Comparison of ENCODE assay signal across 16 cellular contexts in the genomic region with DNA sequence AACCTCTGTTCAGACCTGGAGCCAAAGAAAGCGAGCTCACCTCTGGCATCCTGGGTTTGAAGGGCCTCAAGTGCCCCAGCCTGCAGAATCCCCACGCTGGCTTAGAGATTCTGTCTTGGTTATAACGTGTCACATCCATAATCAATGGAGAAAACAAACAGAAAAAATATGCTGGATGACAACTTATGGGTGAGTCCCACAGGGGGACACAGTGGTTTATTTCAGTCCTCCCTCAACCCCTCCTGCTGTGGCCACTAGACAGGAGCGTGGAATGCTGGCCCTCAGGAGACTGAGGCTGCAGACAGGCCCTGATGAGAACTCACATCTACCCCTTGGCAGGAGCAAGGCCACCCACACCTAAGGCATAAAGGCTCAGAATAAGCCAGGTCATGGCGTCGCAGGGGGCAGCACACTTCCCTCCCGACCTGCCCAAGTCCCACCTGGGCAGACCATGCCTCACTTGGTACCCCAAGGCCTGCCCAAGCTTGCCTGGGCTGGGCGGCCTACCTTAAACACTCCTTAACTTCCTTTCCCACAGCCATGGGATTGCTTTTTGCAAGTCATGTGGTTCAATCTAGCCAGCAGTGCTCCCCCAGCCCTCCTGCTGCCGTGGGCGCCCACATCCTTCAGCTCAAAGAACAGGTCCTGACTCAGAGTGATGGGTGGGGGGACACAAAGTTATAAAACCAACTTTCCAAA. TPM values are rescaled to one million over a fixed set of nuclear protein-coding genes. Genes with fewer than 3 reads are reported as not detected.
DNase-seq lines count a peak whose midpoint lies in the region; ATAC-seq and TF ChIP-seq lines count a peak whose summit lies in the region.
"Had no signal": no experiment of that assay in that cellular context is flagged by ENCODE, and none has a peak within 500 bp of the region (broad histone marks: within the 10 kb centered on the region; RNA-seq: fewer than 3 reads in every experiment).

No MANE protein-coding gene starts in this region.

- H4K8ac ChIP-seq in mesenchymal stem cell (ENCODE audit: low read length): peak overlapping the region; percentile 24

- no peak overlapping the region for H3K23ac ChIP-seq in mesenchymal stem cell (ENCODE audit: low read length in 2 of 2)

- peaks cover 50% of the 10 kb centered on the region for H3K79me1 ChIP-seq in mesenchymal stem cell (replicated peaks; ENCODE audit: low read length, poor library complexity, severe bottlenecking)

- H3K18ac ChIP-seq in mesenchymal stem cell (ENCODE audit: low read depth in 1 of 2, low read length in 2 of 2): peak overlapping the region; percentile 10 to 61

- ATAC-seq in GM23338: no peak
- ATAC-seq in foreskin keratinocyte: no peak
- ATAC-seq in GM18517 (IDR thresholded peaks at IDR 0.05; ENCODE audit: unreplicated experiment): no peak

- peak overlapping the region in 1 of 2 experiments; percentile 73 for H3K14ac ChIP-seq in mesenchymal stem cell (ENCODE audit: low read length in 2 of 2)

- H3K79me2 ChIP-seq in GM23338 (replicated peaks; ENCODE audit: insufficient read depth): peaks cover 33% of the 10 kb centered on the region

- H3K27me3 Mint-ChIP-seq in CD4-positive, alpha-beta memory T cell: no peaks in the 10 kb centered on the region
- H3K27me3 Mint-ChIP-seq in GM23338 (ENCODE audit: insufficient read depth, low read depth, poor library complexity): peaks cover 24% of the 10 kb centered on the region
- H3K27me3 Mint-ChIP-seq in activated naive CD8-positive, alpha-beta T cell: no peaks in the 10 kb centered on the region

- no peak overlapping the region for H3K4me2 ChIP-seq in GM23338
- H3K4me2 ChIP-seq in mesenchymal stem cell (ENCODE audit: low read length, poor library complexity, severe bottlenecking): no peak overlapping the region
- H3K4me2 ChIP-seq: neural progenitor cell had no signal

- peaks cover 15% of the 10 kb centered on the region for H4K20me1 ChIP-seq in GM23338 (replicated peaks; ENCODE audit: insufficient read depth)

- peak overlapping the region in 1 of 2 experiments; percentile 50 for H2BK12ac ChIP-seq in mesenchymal stem cell (ENCODE audit: low read length in 2 of 2)

- H3F3A ChIP-seq in GM23338 (replicated peaks; ENCODE audit: low read depth): no peaks in the 10 kb centered on the region

- H3K4me1 ChIP-seq in CD4-positive, alpha-beta memory T cell (ENCODE audit: insufficient read depth, low read length): peaks cover 16% of the 10 kb centered on the region
- H3K4me1 ChIP-seq in GM23338 (ENCODE audit: insufficient read depth) (no peaks in the 10 kb centered on the region; the same call in 1 of the 2 replicates), mesenchymal stem cell (ENCODE audit: control insufficient read depth, insufficient read depth, low read depth, low read length) (peaks cover 21% of the 10 kb centered on the region), foreskin keratinocyte (peaks cover 16% of the 10 kb centered on the region)

- H3K27me3 ChIP-seq in CD4-positive, alpha-beta memory T cell (ENCODE audit: insufficient read depth, low read length): no peaks in the 10 kb centered on the region
- no peaks in the 10 kb centered on the region for H3K27me3 ChIP-seq in GM23338 (ENCODE audit: insufficient read depth)
- no peaks in the 10 kb centered on the region for H3K27me3 ChIP-seq in mesenchymal stem cell (ENCODE audit: control insufficient read depth in 1 of 2, insufficient read depth in 1 of 2, low read length in 2 of 2)
- H3K27me3 ChIP-seq in foreskin keratinocyte: no peaks in the 10 kb centered on the region
- H3K27me3 ChIP-seq: neural progenitor cell had no signal

- peak overlapping the region in 6 of 7 donors; percentile 68 to 85 (median 80) for H3K27ac Mint-ChIP-seq in CD4-positive, alpha-beta memory T cell
- peak overlapping the region; percentile 62; the same call in 1 of the 2 replicates for H3K27ac Mint-ChIP-seq in GM23338
- peak overlapping the region; percentile 77 for H3K27ac Mint-ChIP-seq in activated naive CD8-positive, alpha-beta T cell

- TF ChIP-seq CTCF in GM23338 (conservative IDR thresholded peaks at IDR 0.05; ENCODE audit: low read depth in 2 of 2) (no peak), foreskin keratinocyte (conservative IDR thresholded peaks at IDR 0.05) (no peak)

- 92% methylated on average over 10 of the region's 10 CpGs for WGBS in mesenchymal stem cell

- H2BK120ac ChIP-seq in mesenchymal stem cell (ENCODE audit: low read depth, low read length): no peak overlapping the region

- peaks cover 63 to 78% of the 10 kb centered on the region in 2 donors for H3K36me3 Mint-ChIP-seq in CD4-positive, alpha-beta memory T cell
- peaks cover 22% of the 10 kb centered on the region for H3K36me3 Mint-ChIP-seq in GM23338 (ENCODE audit: low read depth)
- H3K36me3 Mint-ChIP-seq in activated naive CD8-positive, alpha-beta T cell: peaks cover 26% of the 10 kb centered on the region

- H2AFZ ChIP-seq in GM23338 (no peak overlapping the region), mesenchymal stem cell (ENCODE audit: low read depth, low read length) (no peak overlapping the region)
- H2AFZ ChIP-seq: neural progenitor cell had no signal

- no peak for DNase-seq in CD4-positive, alpha-beta memory T cell
- DNase-seq in GM23338 (ENCODE audit: low spot score) (no peak), mesenchymal stem cell (no peak), foreskin keratinocyte (no peak), NCI-H187 treated with DMSO at 0.1 percent for 48 hours (lab: John Stamatoyannopoulos, UW) (no peak), AML-193 (lab: John Stamatoyannopoulos, UW) (no peak)
- DNase-seq: amygdala; NCI-H774; stimulated activated CD4-positive, alpha-beta T cell treated with anti-CD3 and anti-CD28 coated beads, Interleukin-1b, Interleukin-23, amount 100 ng/mL, for 48 hours had no signal

- H3K4ac ChIP-seq in mesenchymal stem cell (ENCODE audit: low read depth in 1 of 2, low read length in 2 of 2): peak overlapping the region; percentile 3 to 45

- H4K91ac ChIP-seq in mesenchymal stem cell (ENCODE audit: low read length): peak overlapping the region; percentile 44

- no peaks in the 10 kb centered on the region for H3K9me3 ChIP-seq in CD4-positive, alpha-beta memory T cell (ENCODE audit: control insufficient read depth in 1 of 2, low read length in 2 of 2)
- H3K9me3 ChIP-seq in mesenchymal stem cell (ENCODE audit: control insufficient read depth, low read length): no peaks in the 10 kb centered on the region

- H3K9me2 ChIP-seq in GM23338 (ENCODE audit: insufficient read depth): no peaks in the 10 kb centered on the region

- no peak overlapping the region for H3K9ac ChIP-seq in mesenchymal stem cell (ENCODE audit: low read length)
- H3K9ac ChIP-seq: neural progenitor cell had no signal

- no peak overlapping the region for H2BK5ac ChIP-seq in mesenchymal stem cell (ENCODE audit: low read depth, low read length, poor library complexity, severe bottlenecking)

- CTCF ChIA-PET in CD4-positive, alpha-beta memory T cell (lab: Charles Lee; ENCODE audit: partially characterized antibody): interaction anchor here (1.1 kb wide), 1 partner anchor 14 kb away, joined by 3 read pairs; no protein-coding TSS in a partner anchor

- H3K27ac ChIP-seq in CD4-positive, alpha-beta memory T cell (ENCODE audit: low read depth, low read length): no peak overlapping the region
- H3K27ac ChIP-seq in GM23338 (ENCODE audit: low read depth): no peak overlapping the region
- no peak overlapping the region for H3K27ac ChIP-seq in mesenchymal stem cell (ENCODE audit: low read length, poor library complexity, severe bottlenecking)
- H3K27ac ChIP-seq in foreskin keratinocyte: no peak overlapping the region
- H3K27ac ChIP-seq: neural progenitor cell, VCaP had no signal

- H3K4me1 Mint-ChIP-seq in CD4-positive, alpha-beta memory T cell: peaks cover 19 to 33% (median 26%) of the 10 kb centered on the region in 4 donors
- H3K4me1 Mint-ChIP-seq in GM23338: peaks cover 18% of the 10 kb centered on the region
- H3K4me1 Mint-ChIP-seq in activated naive CD8-positive, alpha-beta T cell (ENCODE audit: low read depth): peaks cover 35% of the 10 kb centered on the region

- intact Hi-C loops in CD4-positive, alpha-beta memory T cell (cut with micrococcal nuclease): no loop called here

- POLR2A ChIA-PET in CD4-positive, alpha-beta memory T cell (lab: Charles Lee; ENCODE audit: partially characterized antibody): no interaction called here

- no peak overlapping the region for H3K4me3 Mint-ChIP-seq in CD4-positive, alpha-beta memory T cell
- H3K4me3 Mint-ChIP-seq in GM23338: no peak overlapping the region
- no peak overlapping the region for H3K4me3 Mint-ChIP-seq in activated naive CD8-positive, alpha-beta T cell
- H3K4me3 Mint-ChIP-seq: CD14-positive monocyte, neural progenitor cell had no signal

- H2BK15ac ChIP-seq in mesenchymal stem cell (ENCODE audit: low read depth, poor library complexity, severe bottlenecking): no peak overlapping the region

- H3K9me3 Mint-ChIP-seq in CD4-positive, alpha-beta memory T cell: peaks cover 0 to 13% (median 2%) of the 10 kb centered on the region in 8 donors
- H3K9me3 Mint-ChIP-seq in GM23338: no peaks in the 10 kb centered on the region
- H3K9me3 Mint-ChIP-seq in activated naive CD8-positive, alpha-beta T cell (ENCODE audit: low read depth): no peaks in the 10 kb centered on the region

- H2AK5ac ChIP-seq in mesenchymal stem cell (ENCODE audit: low read length, severe bottlenecking): no peak overlapping the region

- peaks cover 8% of the 10 kb centered on the region for H3K36me3 ChIP-seq in CD4-positive, alpha-beta memory T cell (ENCODE audit: insufficient read depth, low read length)
- H3K36me3 ChIP-seq in GM23338 (ENCODE audit: insufficient read depth): no peaks in the 10 kb centered on the region
- H3K36me3 ChIP-seq in mesenchymal stem cell (ENCODE audit: control insufficient read depth in 1 of 2, insufficient read depth in 2 of 2, low read depth in 1 of 2, low read length in 2 of 2): peaks cover 50 to 62% of the 10 kb centered on the region in 2 experiments
- H3K36me3 ChIP-seq: neural progenitor cell had no signal

- H3K4me3 ChIP-seq in CD4-positive, alpha-beta memory T cell (ENCODE audit: low read length in 2 of 2): no peak overlapping the region
- H3K4me3 ChIP-seq in GM23338: no peak overlapping the region
- no peak overlapping the region for H3K4me3 ChIP-seq in mesenchymal stem cell (ENCODE audit: insufficient read depth in 1 of 2, low read depth in 1 of 2, low read length in 2 of 2)
- H3K4me3 ChIP-seq: coronary artery, lung, neural progenitor cell had no signal

TF ChIP-seq in GM23338, 12 proteins besides CTCF, POLR2A, EP300 and RAD21 (continues in another document):
- TF ChIP-seq CREB1 (CRISPR knock-in tag; IDR thresholded peaks at IDR 0.05; ENCODE audit: low read depth): no peak

RNA-seq across cellular contexts. Expression of a gene that starts 19.9 kb away (rescaled TPM):
- total RNA-seq in CD4-positive, alpha-beta memory T cell: 10 to 100 TPM; 77.2 to 77.7 TPM
- polyA plus RNA-seq in CD4-positive, alpha-beta memory T cell: 100 to 1,000 TPM; 170 to 267 TPM
- total RNA-seq in GM23338 (2014; rRNA removed; shearing (Covaris generic)): 149 and 158 TPM in 2 replicates
- 112 and 118 TPM in 2 replicates for polyA plus RNA-seq in GM23338 (2016; fragmentation: Nextera tagmentation; extraction: Ambion mirVana)
- polyA plus RNA-seq in mesenchymal stem cell (2013, experiment 1 of 2): 115 TPM
- 115 TPM for polyA plus RNA-seq in mesenchymal stem cell (2013, experiment 2 of 2)
- 107 and 119 TPM in 2 replicates for total RNA-seq in foreskin keratinocyte
- 116 and 118 TPM in 2 replicates for polyA plus RNA-seq in foreskin keratinocyte
